In the genomic region with DNA sequence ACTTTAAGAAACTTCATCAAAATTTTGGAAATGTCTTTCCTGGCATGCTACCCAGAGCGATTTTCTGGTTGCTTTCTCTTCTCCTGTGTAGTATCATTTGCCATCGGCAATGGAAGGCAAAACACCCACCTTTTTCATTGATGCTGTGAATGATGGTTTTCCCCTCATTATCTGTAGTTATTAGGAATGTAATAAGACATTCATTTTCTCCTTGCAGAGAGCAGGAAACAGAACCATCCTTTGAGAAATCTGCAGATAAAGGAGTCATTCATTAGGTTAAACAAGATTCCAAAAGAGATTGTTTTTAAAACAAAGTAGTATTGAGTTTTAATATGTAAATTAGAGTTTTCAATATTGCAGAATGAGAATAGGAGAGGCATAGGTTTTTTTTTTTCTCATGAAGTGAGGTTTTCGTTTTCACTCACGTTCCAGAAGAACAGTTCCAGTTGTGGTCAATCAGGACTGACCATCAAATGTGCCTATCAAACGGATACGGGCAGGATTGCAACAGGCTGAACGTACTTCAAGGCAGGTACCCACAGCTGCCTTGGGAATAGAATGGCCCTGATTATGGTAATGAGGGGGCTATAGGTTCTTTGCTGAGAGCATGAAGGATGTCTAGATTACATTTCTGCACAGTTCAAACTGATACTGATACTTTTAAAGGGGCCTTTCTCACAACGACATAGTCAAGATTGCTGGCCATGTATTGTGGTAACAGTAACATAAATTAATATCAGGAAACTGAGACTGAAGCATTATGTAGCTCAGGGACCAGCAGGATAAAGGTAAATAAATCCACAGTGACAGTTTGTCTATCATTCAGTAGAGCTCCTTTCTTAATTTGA, we compare ENCODE assay signal across 14 cellular contexts.
DNase-seq lines count a peak whose midpoint lies in the region; ATAC-seq lines count a peak whose summit lies in the region.
"Had no signal": no experiment of that assay in that cellular context is flagged by ENCODE, and none has a peak within 500 bp of the region (broad histone marks: within the 10 kb centered on the region; RNA-seq: fewer than 3 reads in every experiment).

No MANE protein-coding gene starts in this region.

- ATAC-seq in GM18868 (IDR thresholded peaks at IDR 0.05; ENCODE audit: unreplicated experiment), result peak; percentile 69
- ATAC-seq in GM21529 (IDR thresholded peaks at IDR 0.05; ENCODE audit: unreplicated experiment), result peak; percentile 73
- peak; percentile 60 for ATAC-seq in HG03060 (IDR thresholded peaks at IDR 0.05; ENCODE audit: low read depth, unreplicated experiment)
- ATAC-seq: SK-N-SH treated with all-trans-retinoic acid at 6 μM for 48 hours had no signal

- DNase-seq in epidermal melanocyte (ENCODE audit: insufficient read length, low spot score), result peak; percentile 33
- no peak for DNase-seq in D341Med (ENCODE audit: low spot score)
- no peak for DNase-seq in stimulated activated naive CD4-positive, alpha-beta T cell (lab: John Stamatoyannopoulos, UW)
- DNase-seq in hypothalamus (lab: John Stamatoyannopoulos, UW), result no peak
- no peak for DNase-seq in AML-193 (lab: John Stamatoyannopoulos, UW)
- DNase-seq: activated CD4-positive, alpha-beta T cell treated with anti-CD3 and anti-CD28 coated beads for 48 hours; activated gamma-delta T cell treated with Interleukin-2 at 50 U/mL for 16 hours; CD8-positive, alpha-beta memory T cell; NCI-H1092 treated with DMSO at 0.1 percent for 48 hours; NCI-H69 had no signal
